In the genomic region with DNA sequence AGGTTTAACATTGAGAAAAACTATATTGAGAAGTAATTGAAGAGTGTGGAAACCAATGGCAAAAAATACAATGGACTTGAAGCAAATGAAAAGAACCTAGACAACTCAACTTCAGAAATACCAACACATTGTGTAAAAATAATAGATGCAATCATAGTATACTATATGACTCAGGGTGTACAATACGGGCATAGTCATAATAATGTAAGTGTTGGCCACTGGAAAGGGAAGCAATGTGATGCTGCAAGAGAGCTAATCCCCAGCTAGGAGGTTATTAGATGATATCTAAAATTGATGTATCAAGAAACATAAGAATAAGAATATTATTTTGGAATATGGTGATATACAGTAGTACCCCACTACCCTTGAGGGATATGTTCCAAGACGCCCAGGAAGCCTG, we compare ENCODE assay signal across 21 cellular contexts.
"Had no signal": no experiment of that assay in that cellular context is flagged by ENCODE, and none has a peak within 500 bp of the region (broad histone marks: within the 10 kb centered on the region; RNA-seq: fewer than 3 reads in every experiment).

No MANE protein-coding gene starts in this region.

- H3K27ac ChIP-seq: esophagus muscularis mucosa, neural progenitor cell, ovary, psoas muscle, skin epidermis, thoracic aorta, upper lobe of left lung had no signal

- FAIRE-seq: endometrium had no signal

- ATAC-seq: activated naive CD8-positive, alpha-beta T cell treated with anti-CD3 and anti-CD28 coated beads, Interleukin-2, amount 50 U/mL, for 24 hours; left cardiac atrium; naive thymus-derived CD4-positive, alpha-beta T cell; psoas muscle; right cardiac atrium had no signal

- H3K36me3 ChIP-seq: esophagus muscularis mucosa, neural progenitor cell, ovary, thoracic aorta, upper lobe of left lung had no signal

- H3K9me3 ChIP-seq: ovary, psoas muscle, thoracic aorta had no signal

- DNase-seq: activated B cell treated with CpG ODN at 0.5 μM for 24 hours; activated CD4-positive, alpha-beta memory T cell treated with anti-CD3 and anti-CD28 coated beads, Interleukin-2, amount 10 ng/mL, durations not matched to agents 7 days and 5 days; activated CD4-positive, alpha-beta T cell treated with anti-CD3 and anti-CD28 coated beads for 4 hours; activated naive CD4-positive, alpha-beta T cell treated with anti-CD3 and anti-CD28 coated beads, Interleukin-2, amount 10 ng/mL, durations not matched to agents 7 days and 5 days; activated naive CD8-positive, alpha-beta T cell treated with anti-CD3 and anti-CD28 coated beads, Interleukin-2, amount 50 U/mL, for 24 hours; activated T-cell treated with anti-CD3 and anti-CD28 coated beads, Interleukin-2, amount 50 U/mL, for 1 hour; cerebellar nuclear complex; cortex of kidney; left cardiac atrium; mesendoderm; naive thymus-derived CD4-positive, alpha-beta T cell; psoas muscle; right cardiac atrium; stimulated activated CD4-positive, alpha-beta T cell treated with anti-CD3 and anti-CD28 coated beads, Interleukin-4, amount 100 ng/mL, for 1 hour; upper lobe of left lung had no signal

- H3K27me3 ChIP-seq: esophagus muscularis mucosa, neural progenitor cell, ovary, upper lobe of left lung had no signal

- H2AFZ ChIP-seq: neural progenitor cell had no signal

- H3K4me3 ChIP-seq: esophagus muscularis mucosa, neural progenitor cell, ovary, psoas muscle, skin epidermis, thoracic aorta, upper lobe of left lung had no signal

- H3K9ac ChIP-seq: neural progenitor cell had no signal

- H3K4me1 ChIP-seq: neural progenitor cell had no signal

- H3K4me2 ChIP-seq: neural progenitor cell had no signal
